8 cellular contexts compared by ENCODE assay signal in genomic region chr6:31070711-31071197, GRCh38. TPM values are rescaled to one million over a fixed set of nuclear protein-coding genes. Genes with fewer than 3 reads are reported as not detected.
DNase-seq lines count a peak whose midpoint lies in the region; ATAC-seq and TF ChIP-seq lines count a peak whose summit lies in the region.

No MANE protein-coding gene starts in this region.

- intact Hi-C loops in MCF 10A (cut with micrococcal nuclease) (loop anchor here (1.0 to 5.0 kb wide), 6 partner anchors 45 to 391 kb away; partner anchors contain the start of genes FLOT1 and IER3), left lung (cut with DNase I) (loop anchor here in 1 of 2 donors (10.0 kb wide), 2 partner anchors 156 to 246 kb away; partner anchors contain the start of gene VARS2)

- ATAC-seq in left lung = peak; percentile 92
- ATAC-seq in GM21723 (IDR thresholded peaks at IDR 0.05; ENCODE audit: unreplicated experiment) = no peak
- no peak for ATAC-seq in HG03025 (IDR thresholded peaks at IDR 0.05; ENCODE audit: low FRiP score, unreplicated experiment)

- DNase-seq in GDM1 (lab: John Stamatoyannopoulos, UW) (peak; percentile 24), MM.1S (no peak), MCF 10A (ENCODE audit: unreplicated experiment) (peak; percentile 76), left lung (peak in 1 of 2 donors; percentile 43), HUDEP-2 (lab: John Stamatoyannopoulos, UW; ENCODE audit: unreplicated experiment in 76 of 76) (no peak)
- no peak for DNase-seq in activated CD4-positive, alpha-beta T cell treated with anti-CD3 and anti-CD28 coated beads for 48 hours

- H3K4me2 ChIP-seq in MM.1S (ENCODE audit: low read depth, low read length) = no peak overlapping the region

- H3K27me3 Mint-ChIP-seq in MCF 10A (ENCODE audit: insufficient read depth, unreplicated experiment) = no peaks in the 10 kb centered on the region

- H2AFZ ChIP-seq in MM.1S (ENCODE audit: low read length) = no peak overlapping the region

- TF ChIP-seq CTCF in MM.1S (IDR thresholded peaks at IDR 0.05; ENCODE audit: low read length) = peak; percentile 28; the same call in 1 of the 2 replicates
- TF ChIP-seq CTCF in MCF 10A (IDR thresholded peaks at IDR 0.05; ENCODE audit: unreplicated experiment) = peak; percentile 63
- TF ChIP-seq CTCF in left lung (IDR thresholded peaks at IDR 0.05) = peak in 1 of 2 donors; percentile 34

- H3K9ac ChIP-seq in MM.1S (ENCODE audit: low read length) = no peak overlapping the region

- H3K4me3 Mint-ChIP-seq in MCF 10A (ENCODE audit: unreplicated experiment) = no peak overlapping the region

- CTCF ChIA-PET in MCF 10A (lab: Yijun Ruan, JAX) = interaction anchor here (0.6 to 21.4 kb wide), 38 partner anchors 8 to 792 kb away, joined by 3 to 749 read pairs (median 5); partner anchors contain the start of genes DDR1, MUCL3, NEU1 and PSORS1C1

- H3K9me2 ChIP-seq in MM.1S (replicated peaks; ENCODE audit: insufficient read depth, low read length) = no peaks in the 10 kb centered on the region

- no peak overlapping the region for H3K27ac Mint-ChIP-seq in MCF 10A (ENCODE audit: low read depth, unreplicated experiment)

- H3K4me1 Mint-ChIP-seq in MCF 10A (ENCODE audit: insufficient read depth, unreplicated experiment) = peaks cover 5% of the 10 kb centered on the region

- POLR2A ChIA-PET in MCF 10A (lab: Yijun Ruan, JAX) = interaction anchor here (0.6 to 4.3 kb wide), 20 partner anchors 9 to 351 kb away, joined by 3 to 81 read pairs (median 4); partner anchors contain the start of genes DDR1, GTF2H4, PSORS1C1 and TUBB

- H3K4me1 ChIP-seq in MM.1S (ENCODE audit: low read length) (no peaks in the 10 kb centered on the region), left lung (peaks cover 0 to 8% of the 10 kb centered on the region in 2 donors)

- H4K20me1 ChIP-seq in MM.1S (ENCODE audit: insufficient read depth, low read length) = no peaks in the 10 kb centered on the region

- no peaks in the 10 kb centered on the region; the same call in 1 of the 2 replicates for H3K27me3 ChIP-seq in MM.1S (replicated peaks; ENCODE audit: insufficient read depth, low read length)
- no peaks in the 10 kb centered on the region for H3K27me3 ChIP-seq in left lung

- H3K9me3 ChIP-seq in MM.1S (replicated peaks; ENCODE audit: insufficient read depth, low read length) = no peaks in the 10 kb centered on the region
- no peaks in the 10 kb centered on the region for H3K9me3 ChIP-seq in left lung

- no peaks in the 10 kb centered on the region for H3K36me3 ChIP-seq in MM.1S (replicated peaks; ENCODE audit: insufficient read depth, low read length)
- no peaks in the 10 kb centered on the region for H3K36me3 ChIP-seq in left lung

- H3K27ac ChIP-seq in MM.1S (ENCODE audit: low read length) (no peak overlapping the region), left lung (no peak overlapping the region)

- H3K4me3 ChIP-seq in MM.1S (ENCODE audit: low read length) (no peak overlapping the region), left lung (no peak overlapping the region)

- no TSS peak for BruUV-seq in MCF 10A (replicated peaks; lab: Mats Ljungman, UMichigan)

- H3K9me3 Mint-ChIP-seq in MCF 10A (ENCODE audit: unreplicated experiment) = no peaks in the 10 kb centered on the region

- H3K36me3 Mint-ChIP-seq in MCF 10A (ENCODE audit: insufficient read depth, unreplicated experiment) = no peaks in the 10 kb centered on the region

- H3F3A ChIP-seq in MM.1S (ENCODE audit: insufficient read depth, low read length) = no peaks in the 10 kb centered on the region

- H3K79me2 ChIP-seq in MM.1S (ENCODE audit: low read length) = no peaks in the 10 kb centered on the region

RNA-seq across cellular contexts. Expression of gene C6orf15, which starts 41.6 kb away (rescaled TPM):
- total RNA-seq in MCF 10A (2022) (not detected in 2 replicates), left lung (not detected)

RNA-seq across cellular contexts. Expression of gene PSORS1C1, which starts 43.8 kb away (rescaled TPM):
- total RNA-seq in MCF 10A (2022) = 7.7 and 11.7 TPM in 2 replicates
- 10 to 100 TPM in 1 of 2 donors, 1 to 10 TPM in 1; 3.5 to 11.7 TPM for total RNA-seq in left lung

RNA-seq across cellular contexts. Expression of gene CDSN, which starts 49.5 kb away (rescaled TPM):
- total RNA-seq in MCF 10A (2022) (0.16 TPM in 1 of 2 replicates, not detected in the other), left lung (under 1 TPM; 0.13 to 0.61 TPM)

Comparison
In these comparisons a context has a peak if more than half of its experiments do, and no peak if none do; other contexts are left out.
1. DNase-seq: peak in GDM1 (single experiment) and MCF 10A (single experiment); none in MM.1S (single experiment), HUDEP-2 (0 of 76) and activated CD4-positive, alpha-beta T cell treated with anti-CD3 and anti-CD28 coated beads for 48 hours (single experiment).